20 cellular contexts compared by ENCODE assay signal in the genomic region with DNA sequence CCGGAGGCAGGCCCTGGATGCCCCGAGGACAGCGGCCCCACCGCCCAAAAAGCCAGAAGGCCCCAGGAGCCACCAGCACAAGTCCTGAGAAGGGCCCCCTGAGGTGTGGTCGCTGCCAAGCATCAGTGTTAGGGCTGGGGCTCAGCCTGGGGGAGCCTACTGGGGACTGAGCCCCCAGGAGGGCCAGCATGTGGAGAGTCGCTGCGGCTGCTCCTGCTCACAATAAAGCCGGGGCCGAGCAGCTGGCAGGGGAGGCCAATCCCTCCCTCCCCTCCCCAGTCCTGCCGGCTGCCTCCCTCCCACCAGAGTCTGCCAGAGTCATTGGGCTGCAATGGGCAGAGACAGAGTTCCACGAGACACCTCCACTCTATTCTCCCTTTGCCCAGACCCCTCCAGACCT. TPM values are rescaled to one million over a fixed set of nuclear protein-coding genes. Genes with fewer than 3 reads are reported as not detected.
"Had no signal": no experiment of that assay in that cellular context is flagged by ENCODE, and none has a peak within 500 bp of the region (broad histone marks: within the 10 kb centered on the region; RNA-seq: fewer than 3 reads in every experiment).

No MANE protein-coding gene starts in this region.

- H3K9me3 Mint-ChIP-seq: natural killer cell treated with Interleukin-12 subunit alpha and Interleukin-12 subunit beta and Interleukin-15 and Interleukin-18, amount 100 ng/mL, for 72 hours; neural progenitor cell; type B pancreatic cell had no signal

- H3K4me3 ChIP-seq: dorsolateral prefrontal cortex, heart left ventricle, mucosa of descending colon, neural progenitor cell, pancreas had no signal

- ATAC-seq: heart left ventricle; mucosa of descending colon; natural killer cell treated with Interleukin-12 subunit alpha and Interleukin-12 subunit beta and Interleukin-15 and Interleukin-18, amount 100 ng/mL, for 72 hours; pancreas; right cardiac atrium had no signal

- H3K27ac Mint-ChIP-seq: natural killer cell treated with Interleukin-12 subunit alpha and Interleukin-12 subunit beta and Interleukin-15 and Interleukin-18, amount 100 ng/mL, for 72 hours; neural progenitor cell; progenitor cell of endocrine pancreas; type B pancreatic cell had no signal

- H3K36me3 Mint-ChIP-seq: natural killer cell treated with Interleukin-12 subunit alpha and Interleukin-12 subunit beta and Interleukin-15 and Interleukin-18, amount 100 ng/mL, for 72 hours; neural progenitor cell; type B pancreatic cell had no signal

- H3K27me3 Mint-ChIP-seq: natural killer cell treated with Interleukin-12 subunit alpha and Interleukin-12 subunit beta and Interleukin-15 and Interleukin-18, amount 100 ng/mL, for 72 hours had no signal

- H3K4me1 Mint-ChIP-seq: neural progenitor cell had no signal

- H3K4me3 Mint-ChIP-seq: natural killer cell treated with Interleukin-12 subunit alpha and Interleukin-12 subunit beta and Interleukin-15 and Interleukin-18, amount 100 ng/mL, for 72 hours; neural progenitor cell; type B pancreatic cell had no signal

- H3K27ac ChIP-seq: heart left ventricle, neural progenitor cell, pancreas had no signal

- DNase-seq: cortex of kidney; dorsolateral prefrontal cortex; effector CD8-positive, alpha-beta T cell; foreskin melanocyte; heart left ventricle; hippocampal formation; kidney glomerular epithelial cell; mucosa of descending colon; right cardiac atrium; small intestine; stimulated activated CD4-positive, alpha-beta T cell treated with anti-CD3 and anti-CD28 coated beads, Interleukin-12 subunit alpha, Interleukin-12 subunit beta, amount 100 ng/mL, for 4 hours; stimulated activated naive CD4-positive, alpha-beta T cell treated with Interleukin-2 at 50 U/mL for 16 hours had no signal

RNA-seq across cellular contexts. Expression of gene ATG9B, which starts 21.0 kb away (rescaled TPM):
- total RNA-seq: glomerular endothelial cell, liver, lung microvascular endothelial cell had no signal
